In genomic region chr16:68237243-68238028, GRCh38 we compare ENCODE assay signal across 8 cellular contexts. TPM values are rescaled to one million over a fixed set of nuclear protein-coding genes. Genes with fewer than 3 reads are reported as not detected.
DNase-seq lines count a peak whose midpoint lies in the region; ATAC-seq, FAIRE-seq and TF ChIP-seq lines count a peak whose summit lies in the region.

No MANE protein-coding gene starts in this region.

- TF ChIP-seq CTCF in AG04449 (IDR thresholded peaks at IDR 0.05; ENCODE audit: insufficient read depth, low read length, missing control alignments) (no peak), chondrocyte (IDR thresholded peaks at IDR 0.05) (no peak), kidney (IDR thresholded peaks at IDR 0.05; ENCODE audit: borderline replicate concordance, extremely low read depth, insufficient read depth) (no peak)

- DNase-seq in AG04449 (ENCODE audit: low read depth, low spot score) (peak; percentile 80), NCI-H345 treated with DMSO at 0.1 percent for 48 hours (lab: John Stamatoyannopoulos, UW; ENCODE audit: unreplicated experiment) (peak; percentile 83), chondrocyte (ENCODE audit: low spot score) (peak; percentile 98), kidney (peak; percentile 99)
- peak; percentile 87 to 88 for DNase-seq in activated CD4-positive, alpha-beta T cell treated with anti-CD3 and anti-CD28 coated beads for 24 hours (ENCODE audit: low read depth in 2 of 2)
- DNase-seq in stimulated activated CD4-positive, alpha-beta T cell treated with anti-CD3 and anti-CD28 coated beads, Interleukin-12 subunit alpha, Interleukin-12 subunit beta, amount 100 ng/mL, for 48 hours (ENCODE audit: low read depth in 2 of 3, low spot score in 1 of 3) = peak; percentile 87 to 90 (median 90)

- H3K9me3 ChIP-seq in kidney (ENCODE audit: control insufficient read depth in 1 of 2, low read length in 2 of 2) = no peaks in the 10 kb centered on the region

- H3K4me3 ChIP-seq in AG04449 (ENCODE audit: low read depth, low read length) = peak overlapping the region; percentile 62
- H3K4me3 ChIP-seq in kidney (ENCODE audit: low read length in 2 of 2) = peak overlapping the region; percentile 68 to 81

- peak overlapping the region; percentile 55 to 98 for H3K9ac ChIP-seq in kidney (ENCODE audit: low read length in 2 of 2)

- in situ Hi-C loops in GM18951 (cut with MboI; ENCODE audit: low sequenced_read_pairs, unreplicated experiment) = no loop called here

- POLR2A ChIA-PET in AG04449 (lab: Yijun Ruan, JAX) = interaction anchor here (0.5 to 1.9 kb wide), 9 partner anchors 20 to 1076 kb away, joined by 3 to 13 read pairs (median 4); partner anchors contain the start of genes PRMT7, SLC7A6 and SLC7A6OS

- no peaks in the 10 kb centered on the region for H3K27me3 Mint-ChIP-seq in chondrocyte (ENCODE audit: low read depth)

- CTCF ChIA-PET in AG04449 (lab: Yijun Ruan, JAX) = interaction anchor here (1.0 to 3.7 kb wide), 8 partner anchors 9 to 172 kb away, joined by 3 to 35 read pairs (median 7); partner anchors contain the start of gene SLC7A6

- intact Hi-C loops in kidney (cut with DNase I) = no loop called here

- peak overlapping the region; percentile 93 to 94 for H3K27ac ChIP-seq in kidney (ENCODE audit: low read depth in 2 of 2, low read length in 2 of 2)

- no peaks in the 10 kb centered on the region for H3K9me3 Mint-ChIP-seq in chondrocyte (ENCODE audit: low read depth)

- peak; percentile 81 for TF ChIP-seq POLR2A in GM18951 (IDR thresholded peaks at IDR 0.05; ENCODE audit: extremely low read depth, insufficient read depth, insufficient read length)

- no peaks in the 10 kb centered on the region for H3K36me3 Mint-ChIP-seq in chondrocyte (ENCODE audit: low read depth)

- H3K27ac Mint-ChIP-seq in chondrocyte (ENCODE audit: unreplicated experiment) = peak overlapping the region; percentile 98

- peaks cover 3 to 4% of the 10 kb centered on the region in 2 donors for H3K36me3 ChIP-seq in kidney (ENCODE audit: control insufficient read depth in 1 of 2, insufficient read depth in 2 of 2, low read length in 2 of 2)

- H3K4me1 ChIP-seq in kidney (ENCODE audit: control insufficient read depth in 1 of 2, insufficient read depth in 1 of 2, low read depth in 1 of 2, low read length in 2 of 2) = peaks cover 17 to 21% of the 10 kb centered on the region in 2 donors

- FAIRE-seq in kidney (lab: Jason Lieb, UNC) = peak; percentile 96

- H3K4me1 Mint-ChIP-seq in chondrocyte (ENCODE audit: low read depth) = peaks cover 17% of the 10 kb centered on the region

- peak; percentile 75 for ATAC-seq in HG03159 (IDR thresholded peaks at IDR 0.05; ENCODE audit: unreplicated experiment)

- H3K4me3 Mint-ChIP-seq in chondrocyte (ENCODE audit: unreplicated experiment) = peak overlapping the region; percentile 82

RNA-seq across cellular contexts. Expression of gene ESRP2, which starts 1.5 kb away (rescaled TPM):
- total RNA-seq in chondrocyte (0.42 to 0.44 TPM in 2 of 3 replicates, not detected in the other), kidney (32.9 TPM)
- 19.1 TPM for polyA plus RNA-seq in kidney (ENCODE audit: insufficient read depth, low read depth, low replicate concordance)

RNA-seq across cellular contexts. Expression of gene PLA2G15, which starts 7.7 kb away (rescaled TPM):
- 24.5 to 29.6 TPM (median 28.0 TPM) in 3 replicates for total RNA-seq in chondrocyte
- total RNA-seq in kidney = 35.1 TPM
- polyA plus RNA-seq in kidney (ENCODE audit: insufficient read depth, low read depth, low replicate concordance) = 44.4 TPM

RNA-seq across cellular contexts. Expression of gene SLC7A6, which starts 26.9 kb away (rescaled TPM):
- total RNA-seq in chondrocyte (49.5 to 57.3 TPM (median 55.9 TPM) in 3 replicates), kidney (24.0 TPM)
- 5.0 TPM for polyA plus RNA-seq in kidney (ENCODE audit: insufficient read depth, low read depth, low replicate concordance)

Comparison
In these comparisons a context has a peak if more than half of its experiments do, and no peak if none do; other contexts are left out.
1. Peak in every context shown above with its lines: DNase-seq, ATAC-seq, H3K4me3 ChIP-seq and H3K27ac ChIP-seq.
2. RNA of gene ESRP2, which starts 1.5 kb away (total RNA-seq): 32.9 TPM in kidney (single experiment); 0.42 to 0.44 TPM in chondrocyte; every median in the first group is over 10 times any median in the second.